13 cellular contexts compared by ENCODE assay signal in the genomic region with DNA sequence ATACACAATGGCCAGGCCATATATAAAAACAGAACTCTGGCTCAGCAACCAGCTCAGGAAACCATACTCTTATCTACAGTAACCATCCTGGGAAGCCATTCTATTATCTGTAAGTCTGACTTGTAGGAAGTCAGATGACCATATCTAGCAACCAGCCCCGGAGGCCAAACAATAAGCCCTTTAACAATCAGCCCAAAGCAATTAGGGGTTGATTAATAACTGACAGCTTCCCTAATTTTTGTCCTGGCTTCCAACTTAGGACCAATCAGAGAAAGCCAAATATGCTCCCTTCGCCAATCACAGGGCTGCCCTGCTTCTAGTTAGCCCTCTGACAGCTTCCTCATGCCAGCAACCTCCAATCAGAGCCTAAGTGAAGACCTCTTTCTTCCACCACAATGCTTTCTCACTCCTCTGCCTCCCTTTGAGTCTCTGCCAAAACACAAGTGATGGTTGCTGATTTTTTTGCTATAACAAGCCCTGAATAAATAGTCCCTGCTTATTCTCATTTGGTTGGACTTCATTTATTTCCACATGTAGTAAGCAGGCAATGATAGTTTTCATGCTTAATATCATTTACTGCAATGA. TPM values are rescaled to one million over a fixed set of nuclear protein-coding genes. Genes with fewer than 3 reads are reported as not detected.
DNase-seq lines count a peak whose midpoint lies in the region; ATAC-seq, FAIRE-seq and TF ChIP-seq lines count a peak whose summit lies in the region.
"Had no signal": no experiment of that assay in that cellular context is flagged by ENCODE, and none has a peak within 500 bp of the region (broad histone marks: within the 10 kb centered on the region; RNA-seq: fewer than 3 reads in every experiment).

No MANE protein-coding gene starts in this region.

- H3K9me3 ChIP-seq in GM12878 (replicated peaks; ENCODE audit: control insufficient read depth, insufficient read depth, low read length), result no peaks in the 10 kb centered on the region
- H3K9me3 ChIP-seq in osteoblast (ENCODE audit: low read depth, low read length), result no peaks in the 10 kb centered on the region

- no peak for FAIRE-seq in GM12878 (lab: Jason Lieb, UNC)

- H3K27ac ChIP-seq in GM12878 (ENCODE audit: control insufficient read depth, insufficient read depth) (no peak overlapping the region), osteoblast (ENCODE audit: low read depth, low read length) (peak overlapping the region; percentile 81)
- H3K27ac ChIP-seq: WERI-Rb-1 had no signal

- H3K9me3 Mint-ChIP-seq in activated T-helper 1 cell treated with anti-CD3 and anti-CD28 coated beads, Interleukin-12 subunit alpha, Interleukin-12 subunit beta, Interleukin-2, Interleukin-4 antibody, amounts not matched to agents 30 ng/mL and 10 ng/mL and 1 ng/mL, durations not matched to agents 14 hours and 24 hours and 36 hours, result peaks cover 6% of the 10 kb centered on the region
- H3K9me3 Mint-ChIP-seq: brain had no signal

- CTCF ChIA-PET in GM12878 (lab: Yijun Ruan, JAX), result no interaction called here

- no peaks in the 10 kb centered on the region for H3K36me3 Mint-ChIP-seq in activated T-helper 1 cell treated with anti-CD3 and anti-CD28 coated beads, Interleukin-12 subunit alpha, Interleukin-12 subunit beta, Interleukin-2, Interleukin-4 antibody, amounts not matched to agents 30 ng/mL and 10 ng/mL and 1 ng/mL, durations not matched to agents 14 hours and 24 hours and 36 hours (ENCODE audit: low read depth)
- H3K36me3 Mint-ChIP-seq: brain had no signal

- H3K4me1 ChIP-seq in GM12878 (ENCODE audit: control insufficient read depth, insufficient read depth, low read length), result no peaks in the 10 kb centered on the region
- H3K4me1 ChIP-seq in osteoblast (ENCODE audit: insufficient read depth, low read length), result peaks cover 44% of the 10 kb centered on the region

- in situ Hi-C loops in GM12878 (cut with MboI), result no loop called here

- 18% methylated on average over 2 of the region's 2 CpGs for WGBS in GM12878 (ENCODE audit: insufficient coverage, insufficient replicate concordance, low lambda C conversion rate, missing lambda C conversion rate)

- POLR2A ChIA-PET in GM12878 (lab: Charles Lee), result no interaction called here

- no peak overlapping the region for H3K9ac ChIP-seq in GM12878 (ENCODE audit: control insufficient read depth, insufficient read depth, low read length)

- H3K4me1 Mint-ChIP-seq in activated T-helper 1 cell treated with anti-CD3 and anti-CD28 coated beads, Interleukin-12 subunit alpha, Interleukin-12 subunit beta, Interleukin-2, Interleukin-4 antibody, amounts not matched to agents 30 ng/mL and 10 ng/mL and 1 ng/mL, durations not matched to agents 14 hours and 24 hours and 36 hours (ENCODE audit: low read depth), result no peaks in the 10 kb centered on the region

- SMC1A ChIA-PET in GM12878 (lab: Charles Lee; ENCODE audit: uncharacterized antibody, unreplicated experiment), result no interaction called here

- DNase-seq in DMS153 (lab: John Stamatoyannopoulos, UW) (peak; percentile 68), DMS153 treated with DMSO at 0.1 percent for 48 hours (lab: John Stamatoyannopoulos, UW; ENCODE audit: unreplicated experiment) (no peak), NCI-H146 (lab: John Stamatoyannopoulos, UW) (peak; percentile 74), GM12878 (ENCODE audit: low read depth, low spot score) (no peak), osteoblast (ENCODE audit: insufficient read length, low spot score, missing footprints) (peak; percentile 32), left colon (no peak)
- DNase-seq in activated effector memory CD4-positive, alpha-beta T cell treated with anti-CD3 and anti-CD28 coated beads, Interleukin-2, amount 50 U/mL, for 16 hours, result no peak
- no peak for DNase-seq in activated T-helper 1 cell treated with anti-CD3 and anti-CD28 coated beads, Interleukin-12 subunit alpha, Interleukin-12 subunit beta, Interleukin-2, Interleukin-4 antibody, amounts not matched to agents 30 ng/mL and 10 ng/mL and 1 ng/mL, durations not matched to agents 14 hours and 24 hours and 36 hours (ENCODE audit: low spot score)
- DNase-seq: 8988T, H7, NCI-H2171, WERI-Rb-1 had no signal

- H3K4me3 ChIP-seq in GM12878, result no peak overlapping the region
- no peak overlapping the region for H3K4me3 ChIP-seq in osteoblast (ENCODE audit: insufficient read depth, low read length)

- intact Hi-C loops in GM12878 (cut with micrococcal nuclease; ENCODE audit: unreplicated experiment) (no loop called here), left colon (cut with DNase I, micrococcal nuclease) (no loop called here)
- intact Hi-C loops in activated T-helper 1 cell treated with anti-CD3 and anti-CD28 coated beads, Interleukin-12 subunit alpha, Interleukin-12 subunit beta, Interleukin-2, Interleukin-4 antibody, amounts not matched to agents 30 ng/mL and 10 ng/mL and 1 ng/mL, durations not matched to agents 14 hours and 24 hours and 36 hours (cut with micrococcal nuclease), result no loop called here

- no peak for TF ChIP-seq POLR2A in GM12878 (IDR thresholded peaks at IDR 0.05; ENCODE audit: low read depth, low read length)

- no TSS peak for BruUV-seq in GM12878 (replicated peaks; lab: Mats Ljungman, UMichigan)

- no peak for TF ChIP-seq EP300 in GM12878 (IDR thresholded peaks at IDR 0.05; ENCODE audit: borderline replicate concordance in 1 of 2, control insufficient read depth in 1 of 2, low read depth in 2 of 2, low read length in 2 of 2)

- RAD21 ChIA-PET in GM12878 (lab: Charles Lee; ENCODE audit: unreplicated experiment), result no interaction called here

- no peak overlapping the region for H3K27ac Mint-ChIP-seq in activated T-helper 1 cell treated with anti-CD3 and anti-CD28 coated beads, Interleukin-12 subunit alpha, Interleukin-12 subunit beta, Interleukin-2, Interleukin-4 antibody, amounts not matched to agents 30 ng/mL and 10 ng/mL and 1 ng/mL, durations not matched to agents 14 hours and 24 hours and 36 hours

- no peaks in the 10 kb centered on the region for H3K79me2 ChIP-seq in GM12878 (ENCODE audit: control insufficient read depth, insufficient read depth, low read length)
- H3K79me2 ChIP-seq in osteoblast (ENCODE audit: insufficient read depth, low read length), result no peaks in the 10 kb centered on the region

- H3K4me2 ChIP-seq in GM12878 (ENCODE audit: control insufficient read depth, insufficient read depth) (no peak overlapping the region), osteoblast (ENCODE audit: insufficient read depth, low read length) (peak overlapping the region; percentile 76)

- H3K4me3 Mint-ChIP-seq in activated T-helper 1 cell treated with anti-CD3 and anti-CD28 coated beads, Interleukin-12 subunit alpha, Interleukin-12 subunit beta, Interleukin-2, Interleukin-4 antibody, amounts not matched to agents 30 ng/mL and 10 ng/mL and 1 ng/mL, durations not matched to agents 14 hours and 24 hours and 36 hours, result no peak overlapping the region
- H3K4me3 Mint-ChIP-seq: brain had no signal

- no peak for TF ChIP-seq RAD21 in GM12878 (IDR thresholded peaks at IDR 0.05; ENCODE audit: insufficient read depth, low read depth, low read length)

- TF ChIP-seq CTCF in GM12878 (IDR thresholded peaks at IDR 0.05 in 2 of 3, conservative IDR thresholded peaks at IDR 0.05 in 1 of 3; ENCODE audit: control insufficient read depth in 2 of 3, extremely low read depth in 1 of 3, insufficient read depth in 1 of 3, low read depth in 3 of 3, low read length in 3 of 3) (no peak), osteoblast (IDR thresholded peaks at IDR 0.05; ENCODE audit: extremely low read depth, low read depth, low read length) (no peak)

- ATAC-seq in GM12878 (peak; percentile 29; the same call in 1 of the 3 replicates), left colon (no peak)

- no peaks in the 10 kb centered on the region for H3K36me3 ChIP-seq in GM12878 (ENCODE audit: control insufficient read depth in 2 of 2, insufficient read depth in 2 of 2, low read length in 1 of 2)
- H3K36me3 ChIP-seq in osteoblast (ENCODE audit: insufficient read depth, low read length), result no peaks in the 10 kb centered on the region
- H3K36me3 ChIP-seq: WERI-Rb-1 had no signal

- H4K20me1 ChIP-seq in GM12878 (ENCODE audit: control insufficient read depth, insufficient read depth), result no peaks in the 10 kb centered on the region
- no peaks in the 10 kb centered on the region for H4K20me1 ChIP-seq in osteoblast (ENCODE audit: insufficient read depth, low read length)

- H3K27me3 Mint-ChIP-seq in activated T-helper 1 cell treated with anti-CD3 and anti-CD28 coated beads, Interleukin-12 subunit alpha, Interleukin-12 subunit beta, Interleukin-2, Interleukin-4 antibody, amounts not matched to agents 30 ng/mL and 10 ng/mL and 1 ng/mL, durations not matched to agents 14 hours and 24 hours and 36 hours (ENCODE audit: insufficient read depth), result no peaks in the 10 kb centered on the region
- H3K27me3 Mint-ChIP-seq: brain had no signal

- H3K27me3 ChIP-seq in GM12878 (replicated peaks in 1 of 2; ENCODE audit: control insufficient read depth in 2 of 2, insufficient read depth in 2 of 2, low read length in 1 of 2) (no peaks in the 10 kb centered on the region), osteoblast (ENCODE audit: insufficient read depth, low read length) (no peaks in the 10 kb centered on the region)

- H2AFZ ChIP-seq in GM12878 (ENCODE audit: control insufficient read depth, low read depth, low read length) (no peak overlapping the region), osteoblast (ENCODE audit: low read length) (peak overlapping the region; percentile 17)

TF ChIP-seq in GM12878, 131 proteins besides CTCF, POLR2A, EP300 and RAD21 (continues in another document):
- no peak for TF ChIP-seq MTA2 (IDR thresholded peaks at IDR 0.05; ENCODE audit: low read depth)

RNA-seq across cellular contexts. Expression of a gene that starts 37.8 kb away (rescaled TPM):
- total RNA-seq in GM12878 (2013; cell fraction: nucleolus; rRNA removed), result 32.5 and 34.0 TPM in 2 replicates
- total RNA-seq in GM12878 (2014; rRNA removed), result 10.8 and 12.3 TPM in 2 replicates
- 10.5 and 11.4 TPM in 2 replicates for total RNA-seq in GM12878 (2014; rRNA removed; fragmentation: Illumina TruSeq; extraction: Trizol)
- 11.1 and 13.2 TPM in 2 replicates for total RNA-seq in GM12878 (2021)
- polyA plus RNA-seq in GM12878 (2011; ENCODE audit: low read depth), result 2.1 TPM
- 9.7 and 12.7 TPM in 2 replicates for polyA plus RNA-seq in GM12878 (2011; rRNA removed)
- 5.6 and 5.8 TPM in 2 replicates for polyA plus RNA-seq in GM12878 (2011; cell fraction: cytosol; rRNA removed)
- 9.8 and 10.0 TPM in 2 replicates for polyA plus RNA-seq in GM12878 (2011; cell fraction: nucleus; rRNA removed)
- polyA plus RNA-seq in GM12878 (2012), result 2.7 and 3.8 TPM in 2 replicates
- polyA plus RNA-seq in GM12878 (2014; fragmentation: Illumina TruSeq; extraction: Trizol), result 10.4 and 10.6 TPM in 2 replicates
- polyA plus RNA-seq in GM12878 (2014; fragmentation: Nextera tagmentation; extraction: Ambion mirVana), result 1 to 10 TPM; 3.1 TPM
- polyA plus RNA-seq in GM12878 (2014; rRNA removed), result 5.0 and 7.2 TPM in 2 replicates
- polyA plus RNA-seq in GM12878 (2016; fragmentation: Nextera tagmentation; extraction: Ambion mirVana), result 1 to 10 TPM; 1.4 to 1.8 TPM
- 31.7 and 36.7 TPM in 2 replicates for polyA minus RNA-seq in GM12878 (2011; rRNA and poly(A)+ RNA removed)
- 7.2 and 8.2 TPM in 2 replicates for polyA minus RNA-seq in GM12878 (2011; cell fraction: cytosol; rRNA and poly(A)+ RNA removed)
- polyA minus RNA-seq in GM12878 (2011; cell fraction: nucleus; rRNA and poly(A)+ RNA removed), result 26.7 and 40.4 TPM in 2 replicates
- total RNA-seq in osteoblast, result 120 and 144 TPM in 2 replicates
- total RNA-seq in left colon, result 10 to 100 TPM; 58.0 to 86.1 TPM
- 29.5 and 31.9 TPM in 2 replicates for total RNA-seq in activated T-helper 1 cell treated with anti-CD3 and anti-CD28 coated beads, Interleukin-12 subunit alpha, Interleukin-12 subunit beta, Interleukin-2, Interleukin-4 antibody, amounts not matched to agents 30 ng/mL and 10 ng/mL and 1 ng/mL, durations not matched to agents 14 hours and 24 hours and 36 hours

Comparison
In these comparisons a context has a peak if more than half of its experiments do, and no peak if none do; other contexts are left out.
1. DNase-seq: peak in DMS153 (single experiment), NCI-H146 (single experiment) and osteoblast (single experiment); none in DMS153 treated with DMSO at 0.1 percent for 48 hours (single experiment), GM12878 (single experiment), activated effector memory CD4-positive, alpha-beta T cell treated with anti-CD3 and anti-CD28 coated beads, Interleukin-2, amount 50 U/mL, for 16 hours (single experiment), left colon (0 of 2) and activated T-helper 1 cell treated with anti-CD3 and anti-CD28 coated beads, Interleukin-12 subunit alpha, Interleukin-12 subunit beta, Interleukin-2, Interleukin-4 antibody, amounts not matched to agents 30 ng/mL and 10 ng/mL and 1 ng/mL, durations not matched to agents 14 hours and 24 hours and 36 hours (single experiment).